In the genomic region with DNA sequence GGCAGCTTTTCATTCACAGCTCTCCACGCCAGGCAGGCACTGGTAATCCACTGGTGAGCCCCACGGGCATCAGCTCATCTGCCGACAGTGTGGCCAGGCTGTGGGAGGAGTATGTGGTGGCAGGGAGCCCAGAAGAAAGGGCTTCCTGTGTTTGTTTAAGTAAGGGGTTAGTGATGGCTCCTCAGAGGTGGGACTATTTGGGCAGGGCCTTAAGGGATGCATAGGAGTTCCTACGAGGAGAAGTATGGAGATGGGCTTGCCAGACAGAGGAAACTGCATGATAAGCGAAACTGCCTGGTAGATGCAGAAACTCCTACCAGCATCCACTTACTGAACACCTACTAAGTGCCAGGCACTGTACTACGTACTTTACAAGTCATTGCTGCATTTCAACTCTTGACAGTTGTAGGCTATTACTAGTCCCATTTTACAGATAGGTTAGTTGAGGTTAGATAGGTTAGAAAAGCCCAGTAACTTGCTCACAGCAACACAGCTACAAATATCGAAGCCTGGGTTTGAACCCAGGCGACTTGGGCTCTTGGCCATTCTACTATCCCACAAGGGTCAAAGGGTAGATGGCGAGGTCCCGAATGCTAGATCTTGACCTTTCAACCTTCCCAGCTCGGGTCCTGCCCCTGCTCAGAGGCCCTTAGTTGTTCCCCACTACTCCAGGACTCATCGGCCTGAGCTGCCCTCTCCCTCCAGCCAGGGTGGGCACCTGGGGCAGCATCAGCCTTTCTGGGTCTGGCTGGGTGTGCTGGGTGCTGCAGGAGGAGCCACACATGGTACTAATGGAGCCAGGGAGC, we compare ENCODE assay signal across 10 cellular contexts. TPM values are rescaled to one million over a fixed set of nuclear protein-coding genes. Genes with fewer than 3 reads are reported as not detected.
DNase-seq lines count a peak whose midpoint lies in the region; ATAC-seq and TF ChIP-seq lines count a peak whose summit lies in the region.
"Had no signal": no experiment of that assay in that cellular context is flagged by ENCODE, and none has a peak within 500 bp of the region (broad histone marks: within the 10 kb centered on the region; RNA-seq: fewer than 3 reads in every experiment).

No MANE protein-coding gene starts in this region.

- H3K4me3 Mint-ChIP-seq in progenitor cell of endocrine pancreas (ENCODE audit: low read depth), result no peak overlapping the region
- no peak overlapping the region for H3K4me3 Mint-ChIP-seq in effector memory CD8-positive, alpha-beta T cell

- H3K4me1 Mint-ChIP-seq in progenitor cell of endocrine pancreas (ENCODE audit: low read depth), result peaks cover 11% of the 10 kb centered on the region
- peaks cover 0 to 4% of the 10 kb centered on the region in 2 donors for H3K4me1 Mint-ChIP-seq in effector memory CD8-positive, alpha-beta T cell (ENCODE audit: low read depth in 2 of 2)

- TF ChIP-seq CTCF in HFF-Myc (IDR thresholded peaks at IDR 0.05; ENCODE audit: low read depth, low read length, missing control alignments) (no peak), progenitor cell of endocrine pancreas (IDR thresholded peaks at IDR 0.05; ENCODE audit: unreplicated experiment) (no peak)

- peaks cover 3% of the 10 kb centered on the region for H3K27me3 Mint-ChIP-seq in progenitor cell of endocrine pancreas
- peaks cover 0 to 37% of the 10 kb centered on the region in 2 donors for H3K27me3 Mint-ChIP-seq in effector memory CD8-positive, alpha-beta T cell

- H3K27ac Mint-ChIP-seq in progenitor cell of endocrine pancreas, result no peak overlapping the region
- H3K27ac Mint-ChIP-seq in effector memory CD8-positive, alpha-beta T cell, result no peak overlapping the region

- DNase-seq in AG08395 (ENCODE audit: low spot score) (peak; percentile 59), HFF-Myc (ENCODE audit: extremely low read depth, low read depth) (peak; percentile 52), amniotic stem cell (lab: John Stamatoyannopoulos, UW) (peak; percentile 50), kidney glomerular epithelial cell (lab: John Stamatoyannopoulos, UW) (peak; percentile 26), COLO668 (lab: John Stamatoyannopoulos, UW; ENCODE audit: unreplicated experiment) (no peak), progenitor cell of endocrine pancreas (ENCODE audit: low spot score, unreplicated experiment) (no peak), DMS79 (lab: John Stamatoyannopoulos, UW) (no peak)
- no peak for DNase-seq in effector memory CD8-positive, alpha-beta T cell
- DNase-seq: COR-L47, H7 had no signal

- H3K9me3 Mint-ChIP-seq in progenitor cell of endocrine pancreas (ENCODE audit: low read depth), result no peaks in the 10 kb centered on the region
- H3K9me3 Mint-ChIP-seq in effector memory CD8-positive, alpha-beta T cell, result no peaks in the 10 kb centered on the region

- no peak overlapping the region for H3K4me3 ChIP-seq in HFF-Myc (replicated peaks; ENCODE audit: low read depth, low read length)

- no peaks in the 10 kb centered on the region for H3K36me3 Mint-ChIP-seq in progenitor cell of endocrine pancreas (ENCODE audit: insufficient read depth)
- no peaks in the 10 kb centered on the region for H3K36me3 Mint-ChIP-seq in effector memory CD8-positive, alpha-beta T cell (ENCODE audit: insufficient read depth)

- no peak for ATAC-seq in effector memory CD8-positive, alpha-beta T cell (replicated peaks)

RNA-seq across cellular contexts. Expression of a gene that starts 55.1 kb away (rescaled TPM):
- total RNA-seq in progenitor cell of endocrine pancreas, result 19.6 and 21.3 TPM in 2 replicates

Comparison
In these comparisons a context has a peak if more than half of its experiments do, and no peak if none do; other contexts are left out.
1. DNase-seq: peak in AG08395 (single experiment), HFF-Myc (single experiment), amniotic stem cell (single experiment) and kidney glomerular epithelial cell (single experiment); none in COLO668 (single experiment), progenitor cell of endocrine pancreas (single experiment), effector memory CD8-positive, alpha-beta T cell (0 of 3) and DMS79 (single experiment).